14 cellular contexts compared by ENCODE assay signal in genomic region chr11:2518112-2518982, GRCh38.
DNase-seq lines count a peak whose midpoint lies in the region; ATAC-seq and TF ChIP-seq lines count a peak whose summit lies in the region.
"Had no signal": no experiment of that assay in that cellular context is flagged by ENCODE, and none has a peak within 500 bp of the region (broad histone marks: within the 10 kb centered on the region; RNA-seq: fewer than 3 reads in every experiment).

No MANE protein-coding gene starts in this region.

- no peaks in the 10 kb centered on the region for H3K9me3 Mint-ChIP-seq in osteocyte (ENCODE audit: unreplicated experiment)

- H3K4me1 Mint-ChIP-seq in osteocyte (ENCODE audit: unreplicated experiment): no peaks in the 10 kb centered on the region

- no peaks in the 10 kb centered on the region for H3K36me3 Mint-ChIP-seq in osteocyte (ENCODE audit: unreplicated experiment)

- intact Hi-C loops in left cardiac atrium (cut with DNase I): loop anchor here in 1 of 2 donors (5.0 kb wide), 1 partner anchor 76 kb away; the partner anchor contains the start of gene TRPM5

- H3K27me3 Mint-ChIP-seq in osteocyte (ENCODE audit: unreplicated experiment): peaks cover 4% of the 10 kb centered on the region

- TF ChIP-seq CTCF in osteocyte (IDR thresholded peaks at IDR 0.05): no peak

- ATAC-seq in left cardiac atrium: no peak
- ATAC-seq in HG03378 (IDR thresholded peaks at IDR 0.05; ENCODE audit: unreplicated experiment): no peak
- no peak for ATAC-seq in GM18858 (IDR thresholded peaks at IDR 0.05; ENCODE audit: unreplicated experiment)
- ATAC-seq: GM12878, left colon had no signal

- no peak overlapping the region for H3K27ac Mint-ChIP-seq in osteocyte (ENCODE audit: unreplicated experiment)

- DNase-seq in stimulated activated CD4-positive, alpha-beta T cell treated with anti-CD3 and anti-CD28 coated beads, Interleukin-4, amount 100 ng/mL, for 24 hours: peak; percentile 1
- no peak for DNase-seq in stimulated activated CD4-positive, alpha-beta T cell treated with anti-CD3 and anti-CD28 coated beads, Interleukin-4, amount 100 ng/mL, for 1 hour
- DNase-seq in left cardiac atrium (peak; percentile 15), osteocyte (ENCODE audit: extremely low spot score, unreplicated experiment) (peak; percentile 83), NCI-H1092 (lab: John Stamatoyannopoulos, UW) (no peak), activated gamma-delta T cell (lab: John Stamatoyannopoulos, UW) (no peak)
- DNase-seq: DND-41, IMR-90, NCI-H446 treated with DMSO at 0.1 percent for 48 hours, OCI-M1 had no signal

- no peak overlapping the region for H3K4me3 Mint-ChIP-seq in osteocyte (ENCODE audit: unreplicated experiment)

Comparison
In these comparisons a context has a peak if more than half of its experiments do, and no peak if none do; other contexts are left out.
1. DNase-seq: peak in stimulated activated CD4-positive, alpha-beta T cell treated with anti-CD3 and anti-CD28 coated beads, Interleukin-4, amount 100 ng/mL, for 24 hours (single experiment), left cardiac atrium (single experiment) and osteocyte (single experiment); none in stimulated activated CD4-positive, alpha-beta T cell treated with anti-CD3 and anti-CD28 coated beads, Interleukin-4, amount 100 ng/mL, for 1 hour (single experiment), NCI-H1092 (single experiment) and activated gamma-delta T cell (single experiment).